8 cellular contexts compared by ENCODE assay signal in genomic region chr16:56729736-56730662, GRCh38. TPM values are rescaled to one million over a fixed set of nuclear protein-coding genes. Genes with fewer than 3 reads are reported as not detected.
A peak's percentile ranks its signal among the peaks of the same experiment; 100 is the strongest.
DNase-seq lines count a peak whose midpoint lies in the region; ATAC-seq and TF ChIP-seq lines count a peak whose summit lies in the region.

Gene NUP93, plus strand, starts transcription at chr16:56730129. Its CDS starts 18,119 bp downstream, at chr16:56748248.

- H3K27ac ChIP-seq in right lobe of liver, result peak within 1 kb of the TSS; percentile 55 to 63 (median 61)

- H3K36me3 ChIP-seq in right lobe of liver, result no peaks in the 10 kb centered on the region

- H3K27me3 ChIP-seq in right lobe of liver, result no peaks in the 10 kb centered on the region

- peak within 1 kb of the TSS; percentile 90 to 91 (median 90) for H3K4me3 ChIP-seq in right lobe of liver

- TF ChIP-seq CTCF in right lobe of liver (IDR thresholded peaks at IDR 0.05), result no peak

- H3K4me1 ChIP-seq in right lobe of liver, result peaks cover 0 to 16% (median 0%) of the 10 kb centered on the region in 4 donors

- intact Hi-C loops in right lobe of liver (cut with DNase I), result no loop called here

- ATAC-seq in GM19395 (IDR thresholded peaks at IDR 0.05; ENCODE audit: unreplicated experiment) (peak; percentile 86), HG03565 (IDR thresholded peaks at IDR 0.05; ENCODE audit: unreplicated experiment) (peak; percentile 77), right lobe of liver (peak; percentile 98 to 99 (median 98))

- 2% methylated on average over 9 of the region's 70 CpGs for WGBS in right lobe of liver (ENCODE audit: insufficient coverage, low coverage, low lambda C conversion rate, missing lambda C conversion rate)

- DNase-seq in C1 segment of cervical spinal cord (lab: John Stamatoyannopoulos, UW) (peak; percentile 56 to 94 (median 88)), NCI-H774 (lab: John Stamatoyannopoulos, UW) (peak; percentile 89), dermis microvascular lymphatic vessel endothelial cell (ENCODE audit: low read depth in 2 of 2) (peak; percentile 77 to 93), right lobe of liver (peak; percentile 93 to 95 (median 94))
- DNase-seq in activated CD4-positive, alpha-beta T cell treated with anti-CD3 and anti-CD28 coated beads, Interleukin-2, amount 50 U/mL, for 4 hours, result peak; percentile 85 to 88
- peak; percentile 91 for DNase-seq in stimulated activated CD4-positive, alpha-beta T cell treated with anti-CD3 and anti-CD28 coated beads, Interleukin-4, amount 100 ng/mL, for 24 hours

- no peaks in the 10 kb centered on the region for H3K9me3 ChIP-seq in right lobe of liver

- TF ChIP-seq POLR2A in right lobe of liver (IDR thresholded peaks at IDR 0.05), result peak; percentile 53

RNA-seq across cellular contexts. Expression of gene NUP93, which starts in this region (rescaled TPM):
- total RNA-seq in dermis microvascular lymphatic vessel endothelial cell (60.7 and 85.4 TPM in 2 replicates), right lobe of liver (10 to 100 TPM in 4 of 6 experiments, 1 to 10 TPM in 2; 8.3 to 17.0 (median 12.8) TPM)

Comparison
In these comparisons a context has a peak if more than half of its experiments do, and no peak if none do; other contexts are left out.
1. Peak in every context shown above with its lines: DNase-seq, ATAC-seq, H3K4me3 ChIP-seq and H3K27ac ChIP-seq.